Comparison of ENCODE assay signal across 8 cellular contexts in genomic region chr3:20040476-20041196, GRCh38. TPM values are rescaled to one million over a fixed set of nuclear protein-coding genes. Genes with fewer than 3 reads are reported as not detected.
A peak's percentile ranks its signal among the peaks of the same experiment; 100 is the strongest.
DNase-seq lines count a peak whose midpoint lies in the region; ATAC-seq, FAIRE-seq and TF ChIP-seq lines count a peak whose summit lies in the region.

No MANE protein-coding gene starts in this region.

- H2AFZ ChIP-seq in ACC112 (ENCODE audit: low read length, unreplicated experiment) = peak overlapping the region; percentile 27
- H2AFZ ChIP-seq in HepG2 (ENCODE audit: low read length) = no peak overlapping the region

- peak overlapping the region; percentile 98 for H3K27ac Mint-ChIP-seq in activated CD4-positive, alpha-beta T cell treated with anti-CD3 and anti-CD28 coated beads, Interleukin-2, amount 10 ng/mL, durations not matched to agents 7 days and 5 days
- peak overlapping the region; percentile 93 for H3K27ac Mint-ChIP-seq in dendritic cell treated with granulocyte-macrophage colony-stimulating factor and Interleukin-4, amounts not matched to agents 40 ng/mL and 50 ng/mL, for 4 days

- in situ Hi-C loops in HepG2 (cut with HindIII; ENCODE audit: extremely low pct_ligation_motif_present, low pct_unique_long_range_greater_than_20kb) = no loop called here

- H3K4me2 ChIP-seq in HepG2 (ENCODE audit: low read depth, low read length) = peak overlapping the region; percentile 94

- peak overlapping the region; percentile 52; the same call in 1 of the 2 replicates for H3K9ac ChIP-seq in HepG2 (ENCODE audit: insufficient read depth, low read depth, low read length)

- TF ChIP-seq POLR2A in HepG2 (IDR thresholded peaks at IDR 0.05; ENCODE audit: insufficient read depth in 1 of 2, low read depth in 2 of 2, low read length in 2 of 2) = no peak

- no peaks in the 10 kb centered on the region for H3K9me3 Mint-ChIP-seq in activated CD4-positive, alpha-beta T cell treated with anti-CD3 and anti-CD28 coated beads, Interleukin-2, amount 10 ng/mL, durations not matched to agents 7 days and 5 days
- no peaks in the 10 kb centered on the region for H3K9me3 Mint-ChIP-seq in dendritic cell treated with granulocyte-macrophage colony-stimulating factor and Interleukin-4, amounts not matched to agents 40 ng/mL and 50 ng/mL, for 4 days

- BruUV-seq in HepG2 (replicated peaks; lab: Mats Ljungman, UMichigan) = no TSS peak

- H3K27ac ChIP-seq in ACC112 (ENCODE audit: low read depth, low read length) = no peak overlapping the region
- no peak overlapping the region for H3K27ac ChIP-seq in HepG2 (ENCODE audit: extremely low read length, insufficient read depth, low read length)

- H4K20me1 ChIP-seq in HepG2 (ENCODE audit: insufficient read depth, low read length) = no peaks in the 10 kb centered on the region; the same call in 1 of the 2 replicates

- H3K27me3 ChIP-seq in ACC112 (ENCODE audit: insufficient read depth, low read length) (no peaks in the 10 kb centered on the region), HepG2 (ENCODE audit: control insufficient read depth in 1 of 2, insufficient read depth in 2 of 2, low read length in 2 of 2) (peaks cover 0 to 1% of the 10 kb centered on the region in 2 experiments; a peak in 2 of 5 replicates)

- peaks cover 53% of the 10 kb centered on the region for H3K4me1 Mint-ChIP-seq in activated CD4-positive, alpha-beta T cell treated with anti-CD3 and anti-CD28 coated beads, Interleukin-2, amount 10 ng/mL, durations not matched to agents 7 days and 5 days
- H3K4me1 Mint-ChIP-seq in dendritic cell treated with granulocyte-macrophage colony-stimulating factor and Interleukin-4, amounts not matched to agents 40 ng/mL and 50 ng/mL, for 4 days (ENCODE audit: low read depth) = peaks cover 35% of the 10 kb centered on the region

- no peaks in the 10 kb centered on the region for H3K27me3 Mint-ChIP-seq in activated CD4-positive, alpha-beta T cell treated with anti-CD3 and anti-CD28 coated beads, Interleukin-2, amount 10 ng/mL, durations not matched to agents 7 days and 5 days
- H3K27me3 Mint-ChIP-seq in dendritic cell treated with granulocyte-macrophage colony-stimulating factor and Interleukin-4, amounts not matched to agents 40 ng/mL and 50 ng/mL, for 4 days = no peaks in the 10 kb centered on the region

- peaks cover 15% of the 10 kb centered on the region for H3K36me3 Mint-ChIP-seq in activated CD4-positive, alpha-beta T cell treated with anti-CD3 and anti-CD28 coated beads, Interleukin-2, amount 10 ng/mL, durations not matched to agents 7 days and 5 days (ENCODE audit: low read depth)
- H3K36me3 Mint-ChIP-seq in dendritic cell treated with granulocyte-macrophage colony-stimulating factor and Interleukin-4, amounts not matched to agents 40 ng/mL and 50 ng/mL, for 4 days (ENCODE audit: low read depth) = peaks cover 7% of the 10 kb centered on the region

- TF ChIP-seq EP300 in HepG2 (IDR thresholded peaks at IDR 0.05; ENCODE audit: low read depth in 2 of 2, low read length in 2 of 2) (no peak), HepG2 (CRISPR knock-in tag; IDR thresholded peaks at IDR 0.05; ENCODE audit: borderline replicate concordance) (no peak)

- no peaks in the 10 kb centered on the region for H3K9me3 ChIP-seq in HepG2 (ENCODE audit: low read length)

- H3K4me1 ChIP-seq in ACC112 (ENCODE audit: control insufficient read depth, insufficient read depth, low read length, unreplicated experiment) (peaks cover 20% of the 10 kb centered on the region), HepG2 (ENCODE audit: insufficient read depth, low read length) (peaks cover 36% of the 10 kb centered on the region)

- peak overlapping the region; percentile 96 for H3K4me3 Mint-ChIP-seq in activated CD4-positive, alpha-beta T cell treated with anti-CD3 and anti-CD28 coated beads, Interleukin-2, amount 10 ng/mL, durations not matched to agents 7 days and 5 days
- peak overlapping the region; percentile 88 for H3K4me3 Mint-ChIP-seq in dendritic cell treated with granulocyte-macrophage colony-stimulating factor and Interleukin-4, amounts not matched to agents 40 ng/mL and 50 ng/mL, for 4 days

- H3K4me3 ChIP-seq in ACC112 (ENCODE audit: low read depth, low read length) (peak overlapping the region; percentile 82), HepG2 (replicated peaks in 1 of 3; ENCODE audit: insufficient read depth in 1 of 3, low read depth in 2 of 3, low read length in 3 of 3) (peak overlapping the region; percentile 66 to 78 (median 77))

- POLR2A ChIA-PET in activated CD4-positive, alpha-beta T cell treated with anti-CD3 and anti-CD28 coated beads, Interleukin-2, amount 10 ng/mL, durations not matched to agents 7 days and 5 days (lab: Charles Lee) = interaction anchor here (0.6 to 1.0 kb wide), 2 partner anchors 20 to 146 kb away, joined by 3 read pairs; partner anchors contain the start of gene SGO1
- POLR2A ChIA-PET in HepG2 (lab: Yijun Ruan, JAX) = interaction anchor here (1.1 to 1.6 kb wide), 2 partner anchors 93 to 95 kb away, joined by 3 to 5 read pairs; no protein-coding TSS in a partner anchor

- 3% methylated on average over 7 of the region's 73 CpGs for WGBS in HepG2 (ENCODE audit: low lambda C conversion rate)

- TF ChIP-seq CTCF in HepG2 (CRISPR knock-in tag; IDR thresholded peaks at IDR 0.05) = peak; percentile 51

- no peak for TF ChIP-seq RAD21 in HepG2 (CRISPR knock-in tag; IDR thresholded peaks at IDR 0.05)

- intact Hi-C loops in dendritic cell treated with granulocyte-macrophage colony-stimulating factor and Interleukin-4, amounts not matched to agents 40 ng/mL and 50 ng/mL, for 4 days (cut with micrococcal nuclease) = loop anchor here (1.0 to 10.0 kb wide), 3 partner anchors 16 to 93 kb away; partner anchors contain the start of gene RAB5A
- intact Hi-C loops in HepG2 (cut with micrococcal nuclease; ENCODE audit: unreplicated experiment) = loop anchor here (1.0 to 5.0 kb wide), 5 partner anchors 87 to 282 kb away; partner anchors contain the start of gene RAB5A

- peak; percentile 37 for DNase-seq in NCI-H460 (ENCODE audit: extremely low read depth, low read depth)
- DNase-seq in activated CD4-positive, alpha-beta T cell treated with anti-CD3 and anti-CD28 coated beads, Interleukin-2, amount 10 ng/mL, durations not matched to agents 7 days and 5 days = peak; percentile 72
- DNase-seq in HepG2 (ENCODE audit: low spot score) = peak; percentile 27
- peak; percentile 65 for DNase-seq in stimulated activated CD4-positive, alpha-beta T cell treated with anti-CD3 and anti-CD28 coated beads, Interleukin-4, amount 100 ng/mL, for 24 hours

- H3K36me3 ChIP-seq in ACC112 (ENCODE audit: insufficient read depth, low read length) (no peaks in the 10 kb centered on the region), HepG2 (replicated peaks in 1 of 2; ENCODE audit: control insufficient read depth in 1 of 2, insufficient read depth in 2 of 2, low read length in 2 of 2) (no peaks in the 10 kb centered on the region)

- CTCF ChIA-PET in activated CD4-positive, alpha-beta T cell treated with anti-CD3 and anti-CD28 coated beads, Interleukin-2, amount 10 ng/mL, durations not matched to agents 7 days and 5 days (lab: Charles Lee) = interaction anchor here (0.6 to 3.0 kb wide), 15 partner anchors 11 to 145 kb away, joined by 3 to 16 read pairs (median 3); partner anchors contain the start of gene SGO1
- CTCF ChIA-PET in HepG2 (lab: Yijun Ruan, JAX; ENCODE audit: low intra/inter-chr PET ratio, low total read pairs) = no interaction called here

- H3K79me2 ChIP-seq in ACC112 (ENCODE audit: control insufficient read depth, insufficient read depth, low read length, unreplicated experiment) (no peaks in the 10 kb centered on the region), HepG2 (ENCODE audit: insufficient read depth, low read length) (no peaks in the 10 kb centered on the region)

- peak; percentile 24 for ATAC-seq in GM18520 (IDR thresholded peaks at IDR 0.05; ENCODE audit: unreplicated experiment)
- peak; percentile 38 for ATAC-seq in HG03045 (IDR thresholded peaks at IDR 0.05; ENCODE audit: unreplicated experiment)
- ATAC-seq in HepG2 = peak; percentile 59

- FAIRE-seq in HepG2 (lab: Jason Lieb, UNC) = no peak

RNA-seq across cellular contexts. Expression of gene KAT2B, which starts 0.4 kb away (rescaled TPM):
- total RNA-seq in NCI-H460 (2014; rRNA removed; shearing (Covaris generic)) = 5.5 and 6.7 TPM in 2 replicates
- polyA plus RNA-seq in NCI-H460 (2014; cell fraction: nucleus; rRNA removed) = 5.6 and 5.9 TPM in 2 replicates
- 10 to 100 TPM; 84.5 to 91.3 TPM for total RNA-seq in activated CD4-positive, alpha-beta T cell treated with anti-CD3 and anti-CD28 coated beads, Interleukin-2, amount 10 ng/mL, durations not matched to agents 7 days and 5 days
- total RNA-seq in HepG2 (2016; rRNA removed; fragmentation: Illumina TruSeq; extraction: Trizol) = 0.97 and 1.00 TPM in 2 replicates
- 0.09 and 0.30 TPM in 2 replicates for total RNA-seq in HepG2 (2016; cell fraction: cytosol; rRNA removed; fragmentation: Illumina TruSeq; extraction: Trizol; ENCODE audit: low read depth)
- total RNA-seq in HepG2 (2016; cell fraction: insoluble cytoplasmic fraction; rRNA removed; fragmentation: Illumina TruSeq; extraction: Trizol) = 1.5 and 2.1 TPM in 2 replicates
- 0.76 and 1.1 TPM in 2 replicates for total RNA-seq in HepG2 (2016; cell fraction: membrane; rRNA removed; fragmentation: Illumina TruSeq; extraction: Trizol)
- total RNA-seq in HepG2 (2016; cell fraction: nucleus; rRNA removed; fragmentation: Illumina TruSeq; extraction: Trizol) = 2.9 and 3.8 TPM in 2 replicates
- polyA plus RNA-seq in HepG2 (2011; rRNA removed) = 1.4 and 1.7 TPM in 2 replicates
- polyA plus RNA-seq in HepG2 (2011; cell fraction: cytosol; rRNA removed) = 0.52 and 0.92 TPM in 2 replicates
- 1.9 and 2.4 TPM in 2 replicates for polyA plus RNA-seq in HepG2 (2011; cell fraction: nucleus; rRNA removed)
- polyA plus RNA-seq in HepG2 (2012) = 1.3 and 1.7 TPM in 2 replicates
- 0.16 and 0.21 TPM in 2 replicates for polyA plus RNA-seq in HepG2 (2016; cell fraction: cytosol; fragmentation: Illumina TruSeq; extraction: Trizol; ENCODE audit: low read depth)
- polyA plus RNA-seq in HepG2 (2016; cell fraction: insoluble cytoplasmic fraction; fragmentation: Illumina TruSeq; extraction: Trizol; ENCODE audit: low read depth) = 1.2 and 1.7 TPM in 2 replicates
- 0.60 and 0.66 TPM in 2 replicates for polyA plus RNA-seq in HepG2 (2016; cell fraction: membrane; fragmentation: Illumina TruSeq; extraction: Trizol; ENCODE audit: low read depth)
- 2.6 and 3.1 TPM in 2 replicates for polyA plus RNA-seq in HepG2 (2016; cell fraction: nucleus; fragmentation: Illumina TruSeq; extraction: Trizol; ENCODE audit: insufficient read depth, low read depth)
- 1.3 and 6.1 TPM in 2 replicates for polyA minus RNA-seq in HepG2 (2011; rRNA and poly(A)+ RNA removed; ENCODE audit: low replicate concordance)
- 1.7 and 2.0 TPM in 2 replicates for polyA minus RNA-seq in HepG2 (2011; cell fraction: cytosol; rRNA and poly(A)+ RNA removed)
- 3.2 and 4.8 TPM in 2 replicates for polyA minus RNA-seq in HepG2 (2011; cell fraction: nucleus; rRNA and poly(A)+ RNA removed)

RNA-seq across cellular contexts. Expression of gene PP2D1, which starts 28.6 kb away (rescaled TPM):
- not detected in 2 replicates for total RNA-seq in NCI-H460 (2014; rRNA removed; shearing (Covaris generic))
- polyA plus RNA-seq in NCI-H460 (2014; cell fraction: nucleus; rRNA removed) = not detected in 2 replicates
- not detected for total RNA-seq in activated CD4-positive, alpha-beta T cell treated with anti-CD3 and anti-CD28 coated beads, Interleukin-2, amount 10 ng/mL, durations not matched to agents 7 days and 5 days
- total RNA-seq in HepG2 (2016; rRNA removed; fragmentation: Illumina TruSeq; extraction: Trizol) = not detected in 2 replicates
- not detected in 2 replicates for total RNA-seq in HepG2 (2016; cell fraction: cytosol; rRNA removed; fragmentation: Illumina TruSeq; extraction: Trizol; ENCODE audit: low read depth)
- not detected in 2 replicates for total RNA-seq in HepG2 (2016; cell fraction: insoluble cytoplasmic fraction; rRNA removed; fragmentation: Illumina TruSeq; extraction: Trizol)
- not detected in 2 replicates for total RNA-seq in HepG2 (2016; cell fraction: membrane; rRNA removed; fragmentation: Illumina TruSeq; extraction: Trizol)
- total RNA-seq in HepG2 (2016; cell fraction: nucleus; rRNA removed; fragmentation: Illumina TruSeq; extraction: Trizol) = not detected in 2 replicates
- polyA plus RNA-seq in HepG2 (2011; rRNA removed) = not detected in 2 replicates
- not detected in 2 replicates for polyA plus RNA-seq in HepG2 (2011; cell fraction: cytosol; rRNA removed)
- not detected in 2 replicates for polyA plus RNA-seq in HepG2 (2011; cell fraction: nucleus; rRNA removed)
- 0.09 and 0.20 TPM in 2 replicates for polyA plus RNA-seq in HepG2 (2012)
- polyA plus RNA-seq in HepG2 (2016; cell fraction: cytosol; fragmentation: Illumina TruSeq; extraction: Trizol; ENCODE audit: low read depth) = not detected in 2 replicates
- polyA plus RNA-seq in HepG2 (2016; cell fraction: insoluble cytoplasmic fraction; fragmentation: Illumina TruSeq; extraction: Trizol; ENCODE audit: low read depth) = not detected in 2 replicates
- not detected in 2 replicates for polyA plus RNA-seq in HepG2 (2016; cell fraction: membrane; fragmentation: Illumina TruSeq; extraction: Trizol; ENCODE audit: low read depth)
- not detected in 2 replicates for polyA plus RNA-seq in HepG2 (2016; cell fraction: nucleus; fragmentation: Illumina TruSeq; extraction: Trizol; ENCODE audit: insufficient read depth, low read depth)
- polyA minus RNA-seq in HepG2 (2011; rRNA and poly(A)+ RNA removed; ENCODE audit: low replicate concordance) = not detected in 2 replicates
- not detected in 2 replicates for polyA minus RNA-seq in HepG2 (2011; cell fraction: cytosol; rRNA and poly(A)+ RNA removed)
- not detected in 2 replicates for polyA minus RNA-seq in HepG2 (2011; cell fraction: nucleus; rRNA and poly(A)+ RNA removed)

Comparison
In these comparisons a context has a peak if more than half of its experiments do, and no peak if none do; other contexts are left out.
1. RNA of gene KAT2B, which starts 0.4 kb away (total RNA-seq): 84.5 to 91.3 TPM in activated CD4-positive, alpha-beta T cell treated with anti-CD3 and anti-CD28 coated beads, Interleukin-2, amount 10 ng/mL, durations not matched to agents 7 days and 5 days; 5.5 to 6.7 TPM in NCI-H460 and 0.09 to 3.8 TPM in HepG2; every median in the first group is over 10 times any median in the second.
2. Peak in every context shown above with its lines, with median percentiles within 50 percentile points of each other: ATAC-seq and DNase-seq.